Comparison of ENCODE assay signal across 16 cellular contexts in genomic region chr12:93451423-93452158, GRCh38.
"Had no signal": no experiment of that assay in that cellular context is flagged by ENCODE, and none has a peak within 500 bp of the region (broad histone marks: within the 10 kb centered on the region; RNA-seq: fewer than 3 reads in every experiment).

No MANE protein-coding gene starts in this region.

- ATAC-seq: left lobe of liver; mucosa of descending colon; naive thymus-derived CD8-positive, alpha-beta T cell had no signal

- DNase-seq: cortex of kidney; dorsolateral prefrontal cortex; effector CD8-positive, alpha-beta T cell; foreskin melanocyte; head of caudate nucleus; hypothalamus; mucosa of descending colon; naive thymus-derived CD8-positive, alpha-beta T cell; posterior cingulate gyrus; sigmoid colon; stimulated activated CD4-positive, alpha-beta T cell treated with anti-CD3 and anti-CD28 coated beads, Interleukin-12 subunit alpha, Interleukin-12 subunit beta, amount 100 ng/mL, for 4 hours; stimulated activated naive CD4-positive, alpha-beta T cell; trophoblast cell had no signal

- H3K4me3 Mint-ChIP-seq: naive thymus-derived CD8-positive, alpha-beta T cell had no signal

- H3K27me3 ChIP-seq: dorsolateral prefrontal cortex, neutrophil, sigmoid colon had no signal

- H3K4me1 ChIP-seq: sigmoid colon had no signal

- H3K9me3 ChIP-seq: mucosa of descending colon, neutrophil, sigmoid colon had no signal

- H3K9me3 Mint-ChIP-seq: naive thymus-derived CD8-positive, alpha-beta T cell had no signal

- H3K27ac ChIP-seq: dorsolateral prefrontal cortex, neutrophil, sigmoid colon, skin epidermis had no signal

- H3K36me3 ChIP-seq: neutrophil, sigmoid colon had no signal

- H3K4me3 ChIP-seq: dorsolateral prefrontal cortex, mucosa of descending colon, sigmoid colon, skin epidermis had no signal
